ENCODE assay signal across 8 cellular contexts in the genomic region with DNA sequence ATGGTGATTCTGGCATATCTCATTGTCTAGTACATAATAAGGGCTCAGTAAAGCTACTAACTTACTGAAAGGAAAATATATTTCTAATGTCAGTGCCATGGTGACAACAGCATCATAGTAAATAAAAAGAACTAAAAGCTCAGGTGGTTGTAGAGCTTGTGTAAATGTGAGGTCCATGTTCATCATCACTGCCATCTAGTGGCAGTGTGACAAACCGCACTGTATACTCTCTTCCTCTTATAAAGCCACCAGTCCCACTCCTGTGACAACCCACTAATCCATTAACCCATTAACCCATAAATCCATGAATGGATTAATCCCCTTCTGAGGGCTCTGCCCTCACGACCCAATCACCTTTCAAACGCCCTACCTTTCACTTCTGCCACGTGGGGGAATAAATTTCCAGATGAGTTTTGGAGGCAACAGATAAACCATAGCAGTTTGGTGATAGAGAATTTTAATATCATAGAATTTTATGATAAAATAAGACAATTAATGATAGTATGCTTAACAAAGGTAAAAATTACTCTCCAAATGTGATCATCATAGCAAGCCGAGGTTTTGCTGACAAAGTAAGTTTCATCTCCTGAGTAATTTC.
DNase-seq lines count a peak whose midpoint lies in the region; ATAC-seq and TF ChIP-seq lines count a peak whose summit lies in the region.

No MANE protein-coding gene starts in this region.

- peak; percentile 87 for TF ChIP-seq CTCF in progenitor cell of endocrine pancreas (IDR thresholded peaks at IDR 0.05; ENCODE audit: unreplicated experiment)

- no peak overlapping the region for H3K4me3 Mint-ChIP-seq in activated T-cell treated with anti-CD3 and anti-CD28 coated beads, Interleukin-2, amount 50 U/mL, for 4 hours
- H3K4me3 Mint-ChIP-seq in progenitor cell of endocrine pancreas (ENCODE audit: low read depth), result no peak overlapping the region

- DNase-seq in DMS79 treated with DMSO at 0.1 percent for 48 hours (lab: John Stamatoyannopoulos, UW), result peak; percentile 29
- DNase-seq in NCI-H748 treated with DMSO at 0.1 percent for 48 hours (lab: John Stamatoyannopoulos, UW), result peak; percentile 85
- DNase-seq in activated T-cell treated with anti-CD3 and anti-CD28 coated beads, Interleukin-2, amount 50 U/mL, for 4 hours, result no peak
- peak; percentile 65 for DNase-seq in glomerular visceral epithelial cell (ENCODE audit: extremely low spot score)
- DNase-seq in progenitor cell of endocrine pancreas (ENCODE audit: low spot score, unreplicated experiment), result peak; percentile 16
- no peak for DNase-seq in NK-92 treated with Interleukin-12 subunit alpha and Interleukin-12 subunit beta, amount 100 ng/mL, for 24 hours (lab: John Stamatoyannopoulos, UW)

- no peaks in the 10 kb centered on the region for H3K4me1 Mint-ChIP-seq in activated T-cell treated with anti-CD3 and anti-CD28 coated beads, Interleukin-2, amount 50 U/mL, for 4 hours (ENCODE audit: low read depth)
- no peaks in the 10 kb centered on the region for H3K4me1 Mint-ChIP-seq in progenitor cell of endocrine pancreas (ENCODE audit: low read depth)

- no peak overlapping the region for H3K27ac Mint-ChIP-seq in progenitor cell of endocrine pancreas

- H3K9me3 Mint-ChIP-seq in activated T-cell treated with anti-CD3 and anti-CD28 coated beads, Interleukin-2, amount 50 U/mL, for 4 hours, result no peaks in the 10 kb centered on the region
- H3K9me3 Mint-ChIP-seq in progenitor cell of endocrine pancreas (ENCODE audit: low read depth), result peaks cover 5% of the 10 kb centered on the region

- H3K36me3 Mint-ChIP-seq in activated T-cell treated with anti-CD3 and anti-CD28 coated beads, Interleukin-2, amount 50 U/mL, for 4 hours (ENCODE audit: insufficient read depth), result no peaks in the 10 kb centered on the region
- no peaks in the 10 kb centered on the region for H3K36me3 Mint-ChIP-seq in progenitor cell of endocrine pancreas (ENCODE audit: insufficient read depth)

- ATAC-seq in GM19397 (IDR thresholded peaks at IDR 0.05; ENCODE audit: unreplicated experiment) (peak; percentile 96), HG03432 (IDR thresholded peaks at IDR 0.05; ENCODE audit: unreplicated experiment) (peak; percentile 95)
- peak; percentile 56 to 60 for ATAC-seq in activated T-cell treated with anti-CD3 and anti-CD28 coated beads, Interleukin-2, amount 50 U/mL, for 4 hours

- H3K27me3 Mint-ChIP-seq in activated T-cell treated with anti-CD3 and anti-CD28 coated beads, Interleukin-2, amount 50 U/mL, for 4 hours (ENCODE audit: low read depth), result peaks cover 4% of the 10 kb centered on the region
- H3K27me3 Mint-ChIP-seq in progenitor cell of endocrine pancreas, result no peaks in the 10 kb centered on the region

Comparison
In these comparisons a context has a peak if more than half of its experiments do, and no peak if none do; other contexts are left out.
1. DNase-seq: peak in DMS79 treated with DMSO at 0.1 percent for 48 hours (single experiment), NCI-H748 treated with DMSO at 0.1 percent for 48 hours (single experiment), glomerular visceral epithelial cell (single experiment) and progenitor cell of endocrine pancreas (single experiment); none in activated T-cell treated with anti-CD3 and anti-CD28 coated beads, Interleukin-2, amount 50 U/mL, for 4 hours (single experiment) and NK-92 treated with Interleukin-12 subunit alpha and Interleukin-12 subunit beta, amount 100 ng/mL, for 24 hours (single experiment).
2. Peak in every context shown above with its lines, with median percentiles within 50 percentile points of each other: ATAC-seq.